17 cellular contexts compared by ENCODE assay signal in the genomic region with DNA sequence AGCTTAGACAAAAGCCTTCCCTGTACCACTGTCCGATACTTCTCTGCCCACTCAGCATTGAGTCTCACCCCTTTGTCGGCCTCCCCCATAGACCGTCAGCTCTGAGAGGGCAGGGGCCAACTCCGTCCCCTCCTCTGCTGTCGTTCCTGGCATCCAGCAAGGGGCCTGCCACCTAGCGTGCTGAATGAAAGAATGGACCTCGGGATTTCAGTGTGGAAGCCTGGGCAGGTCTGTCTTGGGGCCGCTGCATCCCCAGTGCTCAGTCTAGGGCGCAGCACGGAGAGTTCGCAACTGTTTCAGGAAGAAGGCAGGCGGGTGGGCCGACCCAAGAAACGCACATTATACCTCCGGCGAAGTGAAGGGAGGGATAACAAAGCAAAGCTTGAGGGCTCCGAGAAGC. TPM values are rescaled to one million over a fixed set of nuclear protein-coding genes. Genes with fewer than 3 reads are reported as not detected.
A peak's percentile ranks its signal among the peaks of the same experiment; 100 is the strongest.
DNase-seq lines count a peak whose midpoint lies in the region; ATAC-seq, FAIRE-seq and TF ChIP-seq lines count a peak whose summit lies in the region.
"Had no signal": no experiment of that assay in that cellular context is flagged by ENCODE, and none has a peak within 500 bp of the region (broad histone marks: within the 10 kb centered on the region; RNA-seq: fewer than 3 reads in every experiment).

No MANE protein-coding gene starts in this region.

- TF ChIP-seq RAD21 in HepG2 (CRISPR knock-in tag; IDR thresholded peaks at IDR 0.05) = no peak

- H3K27ac ChIP-seq in HepG2 (ENCODE audit: extremely low read length, insufficient read depth, low read length) (no peak overlapping the region), right lobe of liver (no peak overlapping the region)
- H3K27ac ChIP-seq: esophagus muscularis mucosa, testis had no signal

- peak; percentile 18; the same call in 2 of the 3 replicates for ATAC-seq in HepG2
- ATAC-seq in right lobe of liver = no peak
- ATAC-seq: activated CD4-positive, CD25-positive, alpha-beta regulatory T cell treated with anti-CD3 and anti-CD28 coated beads, Interleukin-2, amount 50 U/mL, for 24 hours had no signal

- no peaks in the 10 kb centered on the region for H3K27me3 Mint-ChIP-seq in activated CD4-positive, alpha-beta memory T cell treated with anti-CD3 and anti-CD28 coated beads, Interleukin-2, amount 10 ng/mL, durations not matched to agents 7 days and 5 days
- H3K27me3 Mint-ChIP-seq in immature natural killer cell (ENCODE audit: low read depth in 3 of 3) (peaks cover 3 to 10% (median 4%) of the 10 kb centered on the region in 3 donors), type B pancreatic cell (peaks cover under 1% of the 10 kb centered on the region)

- peak overlapping the region; percentile 35; the same call in 1 of the 2 replicates for H3K4me2 ChIP-seq in HepG2 (ENCODE audit: low read depth, low read length)

- intact Hi-C loops in HepG2 (cut with micrococcal nuclease; ENCODE audit: unreplicated experiment) (no loop called here), right lobe of liver (cut with DNase I) (no loop called here)

- CTCF ChIA-PET in HepG2 (lab: Yijun Ruan, JAX; ENCODE audit: low intra/inter-chr PET ratio, low total read pairs) = no interaction called here
- CTCF ChIA-PET in activated CD4-positive, alpha-beta memory T cell treated with anti-CD3 and anti-CD28 coated beads, Interleukin-2, amount 10 ng/mL, durations not matched to agents 7 days and 5 days (lab: Charles Lee) = interaction anchor here (3.1 kb wide), 1 partner anchor 11 kb away, joined by 10 read pairs; no protein-coding TSS in a partner anchor

- peaks cover 19% of the 10 kb centered on the region for H3K36me3 Mint-ChIP-seq in activated CD4-positive, alpha-beta memory T cell treated with anti-CD3 and anti-CD28 coated beads, Interleukin-2, amount 10 ng/mL, durations not matched to agents 7 days and 5 days (ENCODE audit: low read depth)
- H3K36me3 Mint-ChIP-seq in immature natural killer cell = peaks cover 4 to 9% (median 4%) of the 10 kb centered on the region in 3 donors
- H3K36me3 Mint-ChIP-seq in type B pancreatic cell = peaks cover 7% of the 10 kb centered on the region

- H3K27ac Mint-ChIP-seq in activated CD4-positive, alpha-beta memory T cell treated with anti-CD3 and anti-CD28 coated beads, Interleukin-2, amount 10 ng/mL, durations not matched to agents 7 days and 5 days = peak overlapping the region; percentile 15
- H3K27ac Mint-ChIP-seq in immature natural killer cell = peak overlapping the region in 5 of 6 donors; percentile 55 to 68 (median 65)
- H3K27ac Mint-ChIP-seq in type B pancreatic cell = peak overlapping the region; percentile 75

- TF ChIP-seq CTCF in HepG2 (CRISPR knock-in tag; IDR thresholded peaks at IDR 0.05) = peak; percentile 37
- no peak for TF ChIP-seq CTCF in right lobe of liver (IDR thresholded peaks at IDR 0.05)
- TF ChIP-seq CTCF in type B pancreatic cell (conservative IDR thresholded peaks at IDR 0.05) = no peak

- no peaks in the 10 kb centered on the region for H4K20me1 ChIP-seq in HepG2 (ENCODE audit: insufficient read depth, low read length)

- DNase-seq in HepG2 (ENCODE audit: low spot score) (no peak), right lobe of liver (no peak), immature natural killer cell (no peak), type B pancreatic cell (ENCODE audit: extremely low spot score, unreplicated experiment) (no peak), LoVo (ENCODE audit: low spot score) (no peak), NCI-H1694 treated with DMSO at 0.1 percent for 48 hours (lab: John Stamatoyannopoulos, UW) (no peak), AML-193 (lab: John Stamatoyannopoulos, UW) (no peak)
- DNase-seq in activated CD4-positive, alpha-beta memory T cell treated with anti-CD3 and anti-CD28 coated beads, Interleukin-2, amount 10 ng/mL, durations not matched to agents 7 days and 5 days = no peak
- DNase-seq: DMS153, HCEC 1CT, mesendoderm, NCI-H187 treated with DMSO at 0.1 percent for 48 hours, NCI-H510A treated with DMSO at 0.1 percent for 48 hours, testis had no signal

- H3K4me1 Mint-ChIP-seq in activated CD4-positive, alpha-beta memory T cell treated with anti-CD3 and anti-CD28 coated beads, Interleukin-2, amount 10 ng/mL, durations not matched to agents 7 days and 5 days = peaks cover 27% of the 10 kb centered on the region
- H3K4me1 Mint-ChIP-seq in immature natural killer cell = peaks cover 27% of the 10 kb centered on the region in 2 donors
- peaks cover 14% of the 10 kb centered on the region for H3K4me1 Mint-ChIP-seq in type B pancreatic cell (ENCODE audit: unreplicated experiment)

- H2AFZ ChIP-seq in HepG2 (ENCODE audit: low read length) = no peak overlapping the region

- H3K9me3 ChIP-seq in HepG2 (ENCODE audit: low read length) (no peaks in the 10 kb centered on the region), right lobe of liver (no peaks in the 10 kb centered on the region)
- H3K9me3 ChIP-seq: esophagus muscularis mucosa, testis had no signal

- H3K36me3 ChIP-seq in HepG2 (replicated peaks in 1 of 2; ENCODE audit: control insufficient read depth in 1 of 2, insufficient read depth in 2 of 2, low read length in 2 of 2) (peaks cover 2 to 6% of the 10 kb centered on the region in 2 experiments; a peak in 1 of 5 replicates), right lobe of liver (peaks cover 0 to 4% (median 0%) of the 10 kb centered on the region in 4 donors)

- POLR2A ChIA-PET in HepG2 (lab: Yijun Ruan, JAX) = no interaction called here
- POLR2A ChIA-PET in activated CD4-positive, alpha-beta memory T cell treated with anti-CD3 and anti-CD28 coated beads, Interleukin-2, amount 10 ng/mL, durations not matched to agents 7 days and 5 days (lab: Charles Lee) = no interaction called here

- TF ChIP-seq EP300 in HepG2 (IDR thresholded peaks at IDR 0.05; ENCODE audit: low read depth in 2 of 2, low read length in 2 of 2) (no peak), HepG2 (CRISPR knock-in tag; IDR thresholded peaks at IDR 0.05; ENCODE audit: borderline replicate concordance) (no peak)

- H3K27me3 ChIP-seq in HepG2 (ENCODE audit: control insufficient read depth in 1 of 2, insufficient read depth in 2 of 2, low read length in 2 of 2) (no peaks in the 10 kb centered on the region), right lobe of liver (no peaks in the 10 kb centered on the region)
- H3K27me3 ChIP-seq: esophagus muscularis mucosa, testis had no signal

- WGBS in HepG2 (ENCODE audit: low lambda C conversion rate) = 59% methylated on average over 17 of the region's 17 CpGs
- WGBS in right lobe of liver (ENCODE audit: insufficient coverage, low coverage, low lambda C conversion rate, missing lambda C conversion rate) = 85% methylated on average over 17 of the region's 17 CpGs

- FAIRE-seq in HepG2 (lab: Jason Lieb, UNC) = no peak
- FAIRE-seq: keratinocyte had no signal

- in situ Hi-C loops in HepG2 (cut with HindIII; ENCODE audit: extremely low pct_ligation_motif_present, low pct_unique_long_range_greater_than_20kb) = no loop called here

- TF ChIP-seq POLR2A in HepG2 (IDR thresholded peaks at IDR 0.05; ENCODE audit: insufficient read depth in 1 of 2, low read depth in 2 of 2, low read length in 2 of 2) = no peak
- no peak for TF ChIP-seq POLR2A in right lobe of liver (IDR thresholded peaks at IDR 0.05)

- peaks cover 26% of the 10 kb centered on the region for H3K4me1 ChIP-seq in HepG2 (ENCODE audit: insufficient read depth, low read length)
- H3K4me1 ChIP-seq in right lobe of liver = peaks cover 0 to 9% (median 3%) of the 10 kb centered on the region in 4 donors

- BruUV-seq in HepG2 (replicated peaks; lab: Mats Ljungman, UMichigan) = no TSS peak

- H3K4me3 ChIP-seq in HepG2 (replicated peaks in 1 of 3; ENCODE audit: insufficient read depth in 1 of 3, low read depth in 2 of 3, low read length in 3 of 3) (no peak overlapping the region), right lobe of liver (no peak overlapping the region)
- H3K4me3 ChIP-seq: esophagus muscularis mucosa had no signal

- no peak overlapping the region for H3K9ac ChIP-seq in HepG2 (ENCODE audit: insufficient read depth, low read depth, low read length)

- H3K4me3 Mint-ChIP-seq in activated CD4-positive, alpha-beta memory T cell treated with anti-CD3 and anti-CD28 coated beads, Interleukin-2, amount 10 ng/mL, durations not matched to agents 7 days and 5 days = peak overlapping the region; percentile 34
- H3K4me3 Mint-ChIP-seq in immature natural killer cell (peak overlapping the region; percentile 54 to 94 (median 69)), type B pancreatic cell (peak overlapping the region; percentile 74)

- H3K9me3 Mint-ChIP-seq in activated CD4-positive, alpha-beta memory T cell treated with anti-CD3 and anti-CD28 coated beads, Interleukin-2, amount 10 ng/mL, durations not matched to agents 7 days and 5 days = no peaks in the 10 kb centered on the region
- H3K9me3 Mint-ChIP-seq in immature natural killer cell (no peaks in the 10 kb centered on the region), type B pancreatic cell (no peaks in the 10 kb centered on the region)

- H3K79me2 ChIP-seq in HepG2 (ENCODE audit: insufficient read depth, low read length) = peaks cover 9% of the 10 kb centered on the region

RNA-seq across cellular contexts. Expression of a gene that starts 1.5 kb away (rescaled TPM):
- total RNA-seq in HepG2 (2016; rRNA removed; fragmentation: Illumina TruSeq; extraction: Trizol) (8.2 and 18.1 TPM in 2 replicates), right lobe of liver (10 to 100 TPM; 16.1 to 30.7 (median 18.9) TPM), type B pancreatic cell (ENCODE audit: low replicate concordance) (19.4 and 23.5 TPM in 2 replicates)
- total RNA-seq in HepG2 (2016; cell fraction: cytosol; rRNA removed; fragmentation: Illumina TruSeq; extraction: Trizol; ENCODE audit: low read depth) = 1.8 and 2.1 TPM in 2 replicates
- total RNA-seq in HepG2 (2016; cell fraction: insoluble cytoplasmic fraction; rRNA removed; fragmentation: Illumina TruSeq; extraction: Trizol) = 8.2 and 16.7 TPM in 2 replicates
- total RNA-seq in HepG2 (2016; cell fraction: membrane; rRNA removed; fragmentation: Illumina TruSeq; extraction: Trizol) = 4.8 and 6.4 TPM in 2 replicates
- 15.4 and 17.8 TPM in 2 replicates for total RNA-seq in HepG2 (2016; cell fraction: nucleus; rRNA removed; fragmentation: Illumina TruSeq; extraction: Trizol)
- polyA plus RNA-seq in HepG2 (2011; rRNA removed) (21.3 and 22.8 TPM in 2 replicates), immature natural killer cell (10 to 100 TPM; 23.2 to 45.1 (median 25.8) TPM)
- polyA plus RNA-seq in HepG2 (2011; cell fraction: cytosol; rRNA removed) = 18.4 and 25.0 TPM in 2 replicates
- polyA plus RNA-seq in HepG2 (2011; cell fraction: nucleus; rRNA removed) = 9.9 and 15.3 TPM in 2 replicates
- polyA plus RNA-seq in HepG2 (2012) = 12.4 and 18.5 TPM in 2 replicates
- polyA plus RNA-seq in HepG2 (2016; cell fraction: cytosol; fragmentation: Illumina TruSeq; extraction: Trizol; ENCODE audit: low read depth) = 1.5 and 1.6 TPM in 2 replicates
- polyA plus RNA-seq in HepG2 (2016; cell fraction: insoluble cytoplasmic fraction; fragmentation: Illumina TruSeq; extraction: Trizol; ENCODE audit: low read depth) = 6.6 and 8.2 TPM in 2 replicates
- polyA plus RNA-seq in HepG2 (2016; cell fraction: membrane; fragmentation: Illumina TruSeq; extraction: Trizol; ENCODE audit: low read depth) = 3.4 and 3.7 TPM in 2 replicates
- polyA plus RNA-seq in HepG2 (2016; cell fraction: nucleus; fragmentation: Illumina TruSeq; extraction: Trizol; ENCODE audit: insufficient read depth, low read depth) = 24.0 and 24.3 TPM in 2 replicates
- 18.9 and 43.4 TPM in 2 replicates for polyA minus RNA-seq in HepG2 (2011; rRNA and poly(A)+ RNA removed; ENCODE audit: low replicate concordance)
- 11.5 and 13.4 TPM in 2 replicates for polyA minus RNA-seq in HepG2 (2011; cell fraction: cytosol; rRNA and poly(A)+ RNA removed)
- 9.5 and 14.4 TPM in 2 replicates for polyA minus RNA-seq in HepG2 (2011; cell fraction: nucleus; rRNA and poly(A)+ RNA removed)
- 10 to 100 TPM; 29.0 to 30.8 TPM for total RNA-seq in activated CD4-positive, alpha-beta memory T cell treated with anti-CD3 and anti-CD28 coated beads, Interleukin-2, amount 10 ng/mL, durations not matched to agents 7 days and 5 days

RNA-seq across cellular contexts. Expression of a gene that starts 22.4 kb away (rescaled TPM):
- total RNA-seq in HepG2 (2016; rRNA removed; fragmentation: Illumina TruSeq; extraction: Trizol) (18.6 and 31.6 TPM in 2 replicates), right lobe of liver (10 to 100 TPM; 18.4 to 41.3 (median 23.0) TPM), type B pancreatic cell (ENCODE audit: low replicate concordance) (28.5 and 36.2 TPM in 2 replicates)
- 6.7 and 8.0 TPM in 2 replicates for total RNA-seq in HepG2 (2016; cell fraction: cytosol; rRNA removed; fragmentation: Illumina TruSeq; extraction: Trizol; ENCODE audit: low read depth)
- total RNA-seq in HepG2 (2016; cell fraction: insoluble cytoplasmic fraction; rRNA removed; fragmentation: Illumina TruSeq; extraction: Trizol) = 19.9 and 29.3 TPM in 2 replicates
- total RNA-seq in HepG2 (2016; cell fraction: membrane; rRNA removed; fragmentation: Illumina TruSeq; extraction: Trizol) = 15.5 and 16.3 TPM in 2 replicates
- total RNA-seq in HepG2 (2016; cell fraction: nucleus; rRNA removed; fragmentation: Illumina TruSeq; extraction: Trizol) = 28.0 and 32.7 TPM in 2 replicates
- polyA plus RNA-seq in HepG2 (2011; rRNA removed) (39.6 and 41.4 TPM in 2 replicates), immature natural killer cell (100 to 1,000 TPM in 2 of 3 donors, 10 to 100 TPM in 1; 89.3 to 131 (median 108) TPM)
- polyA plus RNA-seq in HepG2 (2011; cell fraction: cytosol; rRNA removed) = 45.2 and 49.1 TPM in 2 replicates
- polyA plus RNA-seq in HepG2 (2011; cell fraction: nucleus; rRNA removed) = 18.7 and 22.3 TPM in 2 replicates
- 21.5 and 23.6 TPM in 2 replicates for polyA plus RNA-seq in HepG2 (2012)
- 6.1 and 7.7 TPM in 2 replicates for polyA plus RNA-seq in HepG2 (2016; cell fraction: cytosol; fragmentation: Illumina TruSeq; extraction: Trizol; ENCODE audit: low read depth)
- polyA plus RNA-seq in HepG2 (2016; cell fraction: insoluble cytoplasmic fraction; fragmentation: Illumina TruSeq; extraction: Trizol; ENCODE audit: low read depth) = 22.1 and 24.0 TPM in 2 replicates
- polyA plus RNA-seq in HepG2 (2016; cell fraction: membrane; fragmentation: Illumina TruSeq; extraction: Trizol; ENCODE audit: low read depth) = 12.0 and 13.6 TPM in 2 replicates
- polyA plus RNA-seq in HepG2 (2016; cell fraction: nucleus; fragmentation: Illumina TruSeq; extraction: Trizol; ENCODE audit: insufficient read depth, low read depth) = 48.4 and 49.7 TPM in 2 replicates
- 35.9 and 66.9 TPM in 2 replicates for polyA minus RNA-seq in HepG2 (2011; rRNA and poly(A)+ RNA removed; ENCODE audit: low replicate concordance)
- 17.9 TPM in 2 replicates for polyA minus RNA-seq in HepG2 (2011; cell fraction: cytosol; rRNA and poly(A)+ RNA removed)
- 23.1 and 23.7 TPM in 2 replicates for polyA minus RNA-seq in HepG2 (2011; cell fraction: nucleus; rRNA and poly(A)+ RNA removed)
- 10 to 100 TPM; 54.6 to 56.9 TPM for total RNA-seq in activated CD4-positive, alpha-beta memory T cell treated with anti-CD3 and anti-CD28 coated beads, Interleukin-2, amount 10 ng/mL, durations not matched to agents 7 days and 5 days

RNA-seq across cellular contexts. Expression of a gene that starts 33.6 kb away (rescaled TPM):
- total RNA-seq in HepG2 (2016; rRNA removed; fragmentation: Illumina TruSeq; extraction: Trizol) (35.5 and 49.0 TPM in 2 replicates), right lobe of liver (10 to 100 TPM; 25.2 to 39.8 (median 33.5) TPM), type B pancreatic cell (ENCODE audit: low replicate concordance) (33.6 and 35.4 TPM in 2 replicates)
- total RNA-seq in HepG2 (2016; cell fraction: cytosol; rRNA removed; fragmentation: Illumina TruSeq; extraction: Trizol; ENCODE audit: low read depth) = 14.6 and 16.3 TPM in 2 replicates
- 37.6 and 59.4 TPM in 2 replicates for total RNA-seq in HepG2 (2016; cell fraction: insoluble cytoplasmic fraction; rRNA removed; fragmentation: Illumina TruSeq; extraction: Trizol)
- total RNA-seq in HepG2 (2016; cell fraction: membrane; rRNA removed; fragmentation: Illumina TruSeq; extraction: Trizol) = 28.0 and 28.1 TPM in 2 replicates
- total RNA-seq in HepG2 (2016; cell fraction: nucleus; rRNA removed; fragmentation: Illumina TruSeq; extraction: Trizol) = 12.7 and 14.8 TPM in 2 replicates
- polyA plus RNA-seq in HepG2 (2011; rRNA removed) (14.7 and 18.4 TPM in 2 replicates), immature natural killer cell (100 to 1,000 TPM; 147 to 196 (median 173) TPM)
- 17.3 and 19.6 TPM in 2 replicates for polyA plus RNA-seq in HepG2 (2011; cell fraction: cytosol; rRNA removed)
- 3.1 and 4.7 TPM in 2 replicates for polyA plus RNA-seq in HepG2 (2011; cell fraction: nucleus; rRNA removed)
- polyA plus RNA-seq in HepG2 (2012) = 23.6 and 27.5 TPM in 2 replicates
- 18.5 and 18.8 TPM in 2 replicates for polyA plus RNA-seq in HepG2 (2016; cell fraction: cytosol; fragmentation: Illumina TruSeq; extraction: Trizol; ENCODE audit: low read depth)
- polyA plus RNA-seq in HepG2 (2016; cell fraction: insoluble cytoplasmic fraction; fragmentation: Illumina TruSeq; extraction: Trizol; ENCODE audit: low read depth) = 81.0 and 86.6 TPM in 2 replicates
- polyA plus RNA-seq in HepG2 (2016; cell fraction: membrane; fragmentation: Illumina TruSeq; extraction: Trizol; ENCODE audit: low read depth) = 30.0 and 32.0 TPM in 2 replicates
- polyA plus RNA-seq in HepG2 (2016; cell fraction: nucleus; fragmentation: Illumina TruSeq; extraction: Trizol; ENCODE audit: insufficient read depth, low read depth) = 30.1 and 37.2 TPM in 2 replicates
- polyA minus RNA-seq in HepG2 (2011; rRNA and poly(A)+ RNA removed; ENCODE audit: low replicate concordance) = 1.4 and 13.5 TPM in 2 replicates
- polyA minus RNA-seq in HepG2 (2011; cell fraction: cytosol; rRNA and poly(A)+ RNA removed) = 8.1 and 10.6 TPM in 2 replicates
- polyA minus RNA-seq in HepG2 (2011; cell fraction: nucleus; rRNA and poly(A)+ RNA removed) = 7.0 and 9.3 TPM in 2 replicates
- total RNA-seq in activated CD4-positive, alpha-beta memory T cell treated with anti-CD3 and anti-CD28 coated beads, Interleukin-2, amount 10 ng/mL, durations not matched to agents 7 days and 5 days = 10 to 100 TPM; 61.6 to 66.2 TPM

RNA-seq across cellular contexts. Expression of a gene that starts 33.8 kb away (rescaled TPM):
- total RNA-seq in HepG2 (2016; rRNA removed; fragmentation: Illumina TruSeq; extraction: Trizol) (2.9 and 4.4 TPM in 2 replicates), right lobe of liver (10 to 100 TPM in 4 of 6 experiments, 1 to 10 TPM in 2; 7.5 to 14.0 (median 10.8) TPM), type B pancreatic cell (ENCODE audit: low replicate concordance) (37.8 and 39.2 TPM in 2 replicates)
- total RNA-seq in HepG2 (2016; cell fraction: cytosol; rRNA removed; fragmentation: Illumina TruSeq; extraction: Trizol; ENCODE audit: low read depth) = 0.51 and 1.3 TPM in 2 replicates
- total RNA-seq in HepG2 (2016; cell fraction: insoluble cytoplasmic fraction; rRNA removed; fragmentation: Illumina TruSeq; extraction: Trizol) = 3.8 and 5.0 TPM in 2 replicates
- total RNA-seq in HepG2 (2016; cell fraction: membrane; rRNA removed; fragmentation: Illumina TruSeq; extraction: Trizol) = 1.9 and 2.3 TPM in 2 replicates
- total RNA-seq in HepG2 (2016; cell fraction: nucleus; rRNA removed; fragmentation: Illumina TruSeq; extraction: Trizol) = 5.5 TPM in 2 replicates
- polyA plus RNA-seq in HepG2 (2011; rRNA removed) (5.9 and 8.7 TPM in 2 replicates), immature natural killer cell (10 to 100 TPM; 21.6 to 51.8 (median 25.1) TPM)
- polyA plus RNA-seq in HepG2 (2011; cell fraction: cytosol; rRNA removed) = 4.0 and 5.7 TPM in 2 replicates
- polyA plus RNA-seq in HepG2 (2011; cell fraction: nucleus; rRNA removed) = 64.1 and 76.1 TPM in 2 replicates
- polyA plus RNA-seq in HepG2 (2012) = 7.5 and 8.7 TPM in 2 replicates
- polyA plus RNA-seq in HepG2 (2016; cell fraction: cytosol; fragmentation: Illumina TruSeq; extraction: Trizol; ENCODE audit: low read depth) = 0.70 and 0.96 TPM in 2 replicates
- 2.6 and 3.2 TPM in 2 replicates for polyA plus RNA-seq in HepG2 (2016; cell fraction: insoluble cytoplasmic fraction; fragmentation: Illumina TruSeq; extraction: Trizol; ENCODE audit: low read depth)
- polyA plus RNA-seq in HepG2 (2016; cell fraction: membrane; fragmentation: Illumina TruSeq; extraction: Trizol; ENCODE audit: low read depth) = 1.4 and 1.5 TPM in 2 replicates
- 14.4 and 18.6 TPM in 2 replicates for polyA plus RNA-seq in HepG2 (2016; cell fraction: nucleus; fragmentation: Illumina TruSeq; extraction: Trizol; ENCODE audit: insufficient read depth, low read depth)
- polyA minus RNA-seq in HepG2 (2011; rRNA and poly(A)+ RNA removed; ENCODE audit: low replicate concordance) = 11.2 and 18.8 TPM in 2 replicates
- 3.8 and 5.1 TPM in 2 replicates for polyA minus RNA-seq in HepG2 (2011; cell fraction: cytosol; rRNA and poly(A)+ RNA removed)
- polyA minus RNA-seq in HepG2 (2011; cell fraction: nucleus; rRNA and poly(A)+ RNA removed) = 8.5 and 10.2 TPM in 2 replicates
- total RNA-seq in activated CD4-positive, alpha-beta memory T cell treated with anti-CD3 and anti-CD28 coated beads, Interleukin-2, amount 10 ng/mL, durations not matched to agents 7 days and 5 days = 10 to 100 TPM; 86.4 to 87.6 TPM

RNA-seq across cellular contexts. Expression of a gene that starts 48.7 kb away (rescaled TPM):
- total RNA-seq in HepG2 (2016; rRNA removed; fragmentation: Illumina TruSeq; extraction: Trizol) (0.07 TPM in 1 of 2 replicates, not detected in the other), right lobe of liver (under 1 TPM in 2 of 6 experiments, not detected in 4; 0.15 to 0.24 TPM), type B pancreatic cell (ENCODE audit: low replicate concordance) (29.1 and 67.1 TPM in 2 replicates)
- not detected in 2 replicates for total RNA-seq in HepG2 (2016; cell fraction: cytosol; rRNA removed; fragmentation: Illumina TruSeq; extraction: Trizol; ENCODE audit: low read depth)
- 0.13 TPM in 1 of 2 replicates, not detected in the other for total RNA-seq in HepG2 (2016; cell fraction: insoluble cytoplasmic fraction; rRNA removed; fragmentation: Illumina TruSeq; extraction: Trizol)
- total RNA-seq in HepG2 (2016; cell fraction: membrane; rRNA removed; fragmentation: Illumina TruSeq; extraction: Trizol) = not detected in 2 replicates
- total RNA-seq in HepG2 (2016; cell fraction: nucleus; rRNA removed; fragmentation: Illumina TruSeq; extraction: Trizol) = not detected in 2 replicates
- polyA plus RNA-seq in HepG2 (2011; rRNA removed) (not detected in 2 replicates), immature natural killer cell (not detected)
- 0.03 and 0.04 TPM in 2 replicates for polyA plus RNA-seq in HepG2 (2011; cell fraction: cytosol; rRNA removed)
- polyA plus RNA-seq in HepG2 (2011; cell fraction: nucleus; rRNA removed) = not detected in 2 replicates
- 0.07 TPM in 1 of 2 replicates, not detected in the other for polyA plus RNA-seq in HepG2 (2012)
- polyA plus RNA-seq in HepG2 (2016; cell fraction: cytosol; fragmentation: Illumina TruSeq; extraction: Trizol; ENCODE audit: low read depth) = not detected in 2 replicates
- not detected in 2 replicates for polyA plus RNA-seq in HepG2 (2016; cell fraction: insoluble cytoplasmic fraction; fragmentation: Illumina TruSeq; extraction: Trizol; ENCODE audit: low read depth)
- polyA plus RNA-seq in HepG2 (2016; cell fraction: membrane; fragmentation: Illumina TruSeq; extraction: Trizol; ENCODE audit: low read depth) = not detected in 2 replicates
- 0.36 TPM in 1 of 2 replicates, not detected in the other for polyA plus RNA-seq in HepG2 (2016; cell fraction: nucleus; fragmentation: Illumina TruSeq; extraction: Trizol; ENCODE audit: insufficient read depth, low read depth)
- 258 TPM in 1 of 2 replicates, not detected in the other for polyA minus RNA-seq in HepG2 (2011; rRNA and poly(A)+ RNA removed; ENCODE audit: low replicate concordance)
- polyA minus RNA-seq in HepG2 (2011; cell fraction: cytosol; rRNA and poly(A)+ RNA removed) = 0.88 TPM in 1 of 2 replicates, not detected in the other
- 0.64 TPM in 1 of 2 replicates, not detected in the other for polyA minus RNA-seq in HepG2 (2011; cell fraction: nucleus; rRNA and poly(A)+ RNA removed)
- total RNA-seq in activated CD4-positive, alpha-beta memory T cell treated with anti-CD3 and anti-CD28 coated beads, Interleukin-2, amount 10 ng/mL, durations not matched to agents 7 days and 5 days = not detected

Comparison
In these comparisons a context has a peak if more than half of its experiments do, and no peak if none do; other contexts are left out.
1. H3K27ac Mint-ChIP-seq: peak in every context shown above with its lines; median percentile 75 in type B pancreatic cell; 65 in immature natural killer cell; 15 in activated CD4-positive, alpha-beta memory T cell treated with anti-CD3 and anti-CD28 coated beads, Interleukin-2, amount 10 ng/mL, durations not matched to agents 7 days and 5 days.